Comparison of ENCODE assay signal across 2 cellular contexts in the genomic region with DNA sequence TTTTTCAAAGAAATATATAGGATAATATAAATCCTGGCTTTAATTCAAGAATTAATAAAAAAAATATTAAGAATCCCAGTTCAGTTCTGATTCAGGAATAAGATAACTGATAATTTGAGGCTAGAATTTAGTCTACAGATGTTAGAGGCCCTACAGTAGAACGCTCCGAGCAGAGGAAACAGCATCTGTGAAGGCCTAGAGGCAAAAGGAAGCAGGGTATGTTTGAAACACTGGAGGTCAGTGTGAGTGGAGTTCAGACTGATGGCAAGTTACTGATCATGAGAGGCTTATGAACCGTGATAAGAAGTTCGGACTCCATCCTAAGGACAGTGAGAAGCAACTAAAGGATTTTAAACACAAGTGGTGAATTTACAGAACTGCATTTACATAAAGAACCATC. TPM values are rescaled to one million over a fixed set of nuclear protein-coding genes. Genes with fewer than 3 reads are reported as not detected.
"Had no signal": no experiment of that assay in that cellular context is flagged by ENCODE, and none has a peak within 500 bp of the region (broad histone marks: within the 10 kb centered on the region; RNA-seq: fewer than 3 reads in every experiment).

No MANE protein-coding gene starts in this region.

RNA-seq across cellular contexts. Expression of a gene that starts 10.4 kb away (rescaled TPM):
- total RNA-seq: T-helper 1 cell treated with Interleukin-12 subunit alpha and Interleukin-12 subunit beta and Interleukin-4 antibody, amounts not matched to agents 30 ng/mL and 1 ng/mL, for 36 hours had no signal
- polyA plus RNA-seq: cardiac muscle cell had no signal
